ENCODE assay signal across 1 cellular context in the genomic region with DNA sequence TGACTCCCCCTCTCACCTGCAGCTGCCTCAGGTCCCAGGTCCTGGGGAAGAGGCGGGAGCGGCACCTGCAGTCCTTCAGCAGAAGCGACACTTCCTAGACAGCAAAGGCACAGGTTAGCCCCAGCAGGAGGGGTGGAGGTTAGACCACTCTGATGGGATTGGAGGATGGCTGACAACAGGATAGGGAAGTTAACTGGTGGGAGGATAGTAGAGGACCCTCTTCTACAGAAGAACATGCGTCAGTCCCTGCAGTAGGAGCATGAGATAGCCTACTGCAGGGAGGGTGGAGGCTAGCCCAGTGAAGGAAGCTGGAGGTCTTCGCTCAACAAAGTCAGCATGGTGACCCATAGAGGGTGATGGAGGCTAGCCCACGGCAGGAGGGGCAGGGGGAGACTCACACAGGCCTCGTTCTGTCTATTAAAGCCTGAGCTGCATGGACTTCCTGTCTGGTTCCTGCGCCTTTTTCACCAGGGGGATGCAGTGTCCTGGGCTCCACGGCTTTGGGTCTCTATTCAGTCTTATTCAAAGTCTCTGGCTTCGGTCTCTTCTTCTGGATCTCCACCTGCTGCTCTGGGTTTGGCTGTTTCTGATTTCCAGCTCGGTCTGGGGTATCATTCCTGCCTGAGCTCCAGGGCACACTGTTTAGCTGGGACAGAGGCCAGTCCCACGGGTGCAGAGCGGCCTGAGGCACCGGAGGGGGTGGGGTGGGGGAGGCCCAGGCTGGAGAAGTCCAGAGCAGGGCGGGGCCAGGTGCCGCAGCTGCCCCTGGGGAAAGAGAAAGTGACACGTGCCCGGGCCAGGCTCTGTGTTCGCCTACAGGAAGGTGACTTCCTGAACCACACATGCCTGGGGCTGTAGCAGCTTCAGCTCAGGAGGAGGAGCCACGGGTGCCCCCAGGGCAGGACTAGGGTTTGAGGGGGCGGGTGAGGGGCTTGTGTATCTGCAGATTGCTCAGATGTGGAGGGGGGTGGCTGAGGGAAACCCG.
TF ChIP-seq lines count a peak whose summit lies in the region.

No MANE protein-coding gene starts in this region.

TF ChIP-seq in GM12878, 131 proteins besides CTCF, POLR2A, EP300 and RAD21:
- TF ChIP-seq YY1 (IDR thresholded peaks at IDR 0.05; ENCODE audit: low read depth, low read length) (no peak), ZZZ3 (IDR thresholded peaks at IDR 0.05; ENCODE audit: control insufficient read depth, insufficient read length, low read depth) (no peak), STAT3 (IDR thresholded peaks at IDR 0.05; ENCODE audit: low read depth, low read length) (no peak), LARP7 (IDR thresholded peaks at IDR 0.05) (no peak), MEF2B (IDR thresholded peaks at IDR 0.05; ENCODE audit: partially characterized antibody, poor library complexity, severe bottlenecking) (peak; percentile 67), SREBF2 (IDR thresholded peaks at IDR 0.05; ENCODE audit: low read length) (no peak), ATF7 (IDR thresholded peaks at IDR 0.05; ENCODE audit: low read depth) (no peak), EZH2 (IDR thresholded peaks at IDR 0.05; ENCODE audit: borderline replicate concordance, control insufficient read depth, low read depth, low read length) (no peak), SMARCA5 (IDR thresholded peaks at IDR 0.05) (no peak), IKZF2 (IDR thresholded peaks at IDR 0.05) (peak in 1 of 2 experiments; percentile 33; a peak in 1 of 4 replicates), SUPT20H (IDR thresholded peaks at IDR 0.05; ENCODE audit: borderline replicate concordance, control insufficient read depth, low read depth, low read length) (no peak), SP1 (IDR thresholded peaks at IDR 0.05; ENCODE audit: low read depth, low read length) (peak; percentile 23), JUNB (IDR thresholded peaks at IDR 0.05) (no peak), RAD51 (IDR thresholded peaks at IDR 0.05) (peak; percentile 67), RCOR1 (conservative IDR thresholded peaks at IDR 0.05; ENCODE audit: low read depth, low read length) (no peak), SPI1 (IDR thresholded peaks at IDR 0.05; ENCODE audit: borderline replicate concordance, insufficient read depth, low read depth, low read length) (no peak), TCF12 (IDR thresholded peaks at IDR 0.05; ENCODE audit: low read depth, low read length) (0 out of 2 replicates have a peak, but pooled peaks have one; percentile 42), EED (IDR thresholded peaks at IDR 0.05; ENCODE audit: low read depth) (no peak), BHLHE40 (IDR thresholded peaks at IDR 0.05; ENCODE audit: borderline replicate concordance in 1 of 2, low read depth in 2 of 2, low read length in 1 of 2) (peak; percentile 94 to 95), ZNF207 (IDR thresholded peaks at IDR 0.05; ENCODE audit: borderline replicate concordance) (no peak), EGR1 (IDR thresholded peaks at IDR 0.05; ENCODE audit: borderline replicate concordance in 1 of 2, low read depth in 2 of 2, low read length in 2 of 2) (no peak), KAT2A (conservative IDR thresholded peaks at IDR 0.05; ENCODE audit: control insufficient read depth, low read depth, low read length) (no peak)
- TF ChIP-seq, protein P1, sequence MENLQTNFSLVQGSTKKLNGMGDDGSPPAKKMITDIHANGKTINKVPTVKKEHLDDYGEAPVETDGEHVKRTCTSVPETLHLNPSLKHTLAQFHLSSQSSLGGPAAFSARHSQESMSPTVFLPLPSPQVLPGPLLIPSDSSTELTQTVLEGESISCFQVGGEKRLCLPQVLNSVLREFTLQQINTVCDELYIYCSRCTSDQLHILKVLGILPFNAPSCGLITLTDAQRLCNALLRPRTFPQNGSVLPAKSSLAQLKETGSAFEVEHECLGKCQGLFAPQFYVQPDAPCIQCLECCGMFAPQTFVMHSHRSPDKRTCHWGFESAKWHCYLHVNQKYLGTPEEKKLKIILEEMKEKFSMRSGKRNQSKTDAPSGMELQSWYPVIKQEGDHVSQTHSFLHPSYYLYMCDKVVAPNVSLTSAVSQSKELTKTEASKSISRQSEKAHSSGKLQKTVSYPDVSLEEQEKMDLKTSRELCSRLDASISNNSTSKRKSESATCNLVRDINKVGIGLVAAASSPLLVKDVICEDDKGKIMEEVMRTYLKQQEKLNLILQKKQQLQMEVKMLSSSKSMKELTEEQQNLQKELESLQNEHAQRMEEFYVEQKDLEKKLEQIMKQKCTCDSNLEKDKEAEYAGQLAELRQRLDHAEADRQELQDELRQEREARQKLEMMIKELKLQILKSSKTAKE (IDR thresholded peaks at IDR 0.05; ENCODE audit: low read depth, poor library complexity, severe bottlenecking), result no peak
- TF ChIP-seq, protein P2, sequence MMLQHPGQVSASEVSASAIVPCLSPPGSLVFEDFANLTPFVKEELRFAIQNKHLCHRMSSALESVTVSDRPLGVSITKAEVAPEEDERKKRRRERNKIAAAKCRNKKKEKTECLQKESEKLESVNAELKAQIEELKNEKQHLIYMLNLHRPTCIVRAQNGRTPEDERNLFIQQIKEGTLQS (IDR thresholded peaks at IDR 0.05; ENCODE audit: borderline replicate concordance, extremely low read depth, low read depth, low read length), result no peak
- TF ChIP-seq, protein P3, sequence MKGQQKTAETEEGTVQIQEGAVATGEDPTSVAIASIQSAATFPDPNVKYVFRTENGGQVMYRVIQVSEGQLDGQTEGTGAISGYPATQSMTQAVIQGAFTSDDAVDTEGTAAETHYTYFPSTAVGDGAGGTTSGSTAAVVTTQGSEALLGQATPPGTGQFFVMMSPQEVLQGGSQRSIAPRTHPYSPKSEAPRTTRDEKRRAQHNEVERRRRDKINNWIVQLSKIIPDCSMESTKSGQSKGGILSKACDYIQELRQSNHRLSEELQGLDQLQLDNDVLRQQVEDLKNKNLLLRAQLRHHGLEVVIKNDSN (IDR thresholded peaks at IDR 0.05; ENCODE audit: borderline replicate concordance, extremely low read length, insufficient read depth, low read depth, low read length), result peak; percentile 81
- TF ChIP-seq, protein P4, sequence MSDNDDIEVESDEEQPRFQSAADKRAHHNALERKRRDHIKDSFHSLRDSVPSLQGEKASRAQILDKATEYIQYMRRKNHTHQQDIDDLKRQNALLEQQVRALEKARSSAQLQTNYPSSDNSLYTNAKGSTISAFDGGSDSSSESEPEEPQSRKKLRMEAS (IDR thresholded peaks at IDR 0.05; ENCODE audit: low read depth, low read length), result 0 out of 2 replicates have a peak, but pooled peaks have one; percentile 35
- TF ChIP-seq, protein P5, sequence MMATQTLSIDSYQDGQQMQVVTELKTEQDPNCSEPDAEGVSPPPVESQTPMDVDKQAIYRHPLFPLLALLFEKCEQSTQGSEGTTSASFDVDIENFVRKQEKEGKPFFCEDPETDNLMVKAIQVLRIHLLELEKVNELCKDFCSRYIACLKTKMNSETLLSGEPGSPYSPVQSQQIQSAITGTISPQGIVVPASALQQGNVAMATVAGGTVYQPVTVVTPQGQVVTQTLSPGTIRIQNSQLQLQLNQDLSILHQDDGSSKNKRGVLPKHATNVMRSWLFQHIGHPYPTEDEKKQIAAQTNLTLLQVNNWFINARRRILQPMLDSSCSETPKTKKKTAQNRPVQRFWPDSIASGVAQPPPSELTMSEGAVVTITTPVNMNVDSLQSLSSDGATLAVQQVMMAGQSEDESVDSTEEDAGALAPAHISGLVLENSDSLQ (IDR thresholded peaks at IDR 0.05), result no peak
- TF ChIP-seq, protein P6, sequence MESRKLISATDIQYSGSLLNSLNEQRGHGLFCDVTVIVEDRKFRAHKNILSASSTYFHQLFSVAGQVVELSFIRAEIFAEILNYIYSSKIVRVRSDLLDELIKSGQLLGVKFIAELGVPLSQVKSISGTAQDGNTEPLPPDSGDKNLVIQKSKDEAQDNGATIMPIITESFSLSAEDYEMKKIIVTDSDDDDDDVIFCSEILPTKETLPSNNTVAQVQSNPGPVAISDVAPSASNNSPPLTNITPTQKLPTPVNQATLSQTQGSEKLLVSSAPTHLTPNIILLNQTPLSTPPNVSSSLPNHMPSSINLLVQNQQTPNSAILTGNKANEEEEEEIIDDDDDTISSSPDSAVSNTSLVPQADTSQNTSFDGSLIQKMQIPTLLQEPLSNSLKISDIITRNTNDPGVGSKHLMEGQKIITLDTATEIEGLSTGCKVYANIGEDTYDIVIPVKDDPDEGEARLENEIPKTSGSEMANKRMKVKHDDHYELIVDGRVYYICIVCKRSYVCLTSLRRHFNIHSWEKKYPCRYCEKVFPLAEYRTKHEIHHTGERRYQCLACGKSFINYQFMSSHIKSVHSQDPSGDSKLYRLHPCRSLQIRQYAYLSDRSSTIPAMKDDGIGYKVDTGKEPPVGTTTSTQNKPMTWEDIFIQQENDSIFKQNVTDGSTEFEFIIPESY (IDR thresholded peaks at IDR 0.05), result no peak
- TF ChIP-seq, protein P7, sequence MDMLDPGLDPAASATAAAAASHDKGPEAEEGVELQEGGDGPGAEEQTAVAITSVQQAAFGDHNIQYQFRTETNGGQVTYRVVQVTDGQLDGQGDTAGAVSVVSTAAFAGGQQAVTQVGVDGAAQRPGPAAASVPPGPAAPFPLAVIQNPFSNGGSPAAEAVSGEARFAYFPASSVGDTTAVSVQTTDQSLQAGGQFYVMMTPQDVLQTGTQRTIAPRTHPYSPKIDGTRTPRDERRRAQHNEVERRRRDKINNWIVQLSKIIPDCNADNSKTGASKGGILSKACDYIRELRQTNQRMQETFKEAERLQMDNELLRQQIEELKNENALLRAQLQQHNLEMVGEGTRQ (IDR thresholded peaks at IDR 0.05; ENCODE audit: borderline replicate concordance, low read depth, low read length), result peak; percentile 37
- TF ChIP-seq, protein P8, sequence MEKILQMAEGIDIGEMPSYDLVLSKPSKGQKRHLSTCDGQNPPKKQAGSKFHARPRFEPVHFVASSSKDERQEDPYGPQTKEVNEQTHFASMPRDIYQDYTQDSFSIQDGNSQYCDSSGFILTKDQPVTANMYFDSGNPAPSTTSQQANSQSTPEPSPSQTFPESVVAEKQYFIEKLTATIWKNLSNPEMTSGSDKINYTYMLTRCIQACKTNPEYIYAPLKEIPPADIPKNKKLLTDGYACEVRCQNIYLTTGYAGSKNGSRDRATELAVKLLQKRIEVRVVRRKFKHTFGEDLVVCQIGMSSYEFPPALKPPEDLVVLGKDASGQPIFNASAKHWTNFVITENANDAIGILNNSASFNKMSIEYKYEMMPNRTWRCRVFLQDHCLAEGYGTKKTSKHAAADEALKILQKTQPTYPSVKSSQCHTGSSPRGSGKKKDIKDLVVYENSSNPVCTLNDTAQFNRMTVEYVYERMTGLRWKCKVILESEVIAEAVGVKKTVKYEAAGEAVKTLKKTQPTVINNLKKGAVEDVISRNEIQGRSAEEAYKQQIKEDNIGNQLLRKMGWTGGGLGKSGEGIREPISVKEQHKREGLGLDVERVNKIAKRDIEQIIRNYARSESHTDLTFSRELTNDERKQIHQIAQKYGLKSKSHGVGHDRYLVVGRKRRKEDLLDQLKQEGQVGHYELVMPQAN (conservative IDR thresholded peaks at IDR 0.05), result no peak
TF ChIP-seq in GM12878: peak in this region for 9.
